In genomic region chr9:135726138-135726853, GRCh38 we compare ENCODE assay signal across 3 cellular contexts.
TF ChIP-seq lines count a peak whose summit lies in the region.

No MANE protein-coding gene starts in this region.

TF ChIP-seq in SK-N-SH, 30 proteins besides CTCF, POLR2A, EP300 and RAD21:
- TF ChIP-seq CHD2 (IDR thresholded peaks at IDR 0.05; ENCODE audit: low read length, partially characterized antibody): no peak
- TF ChIP-seq POLR2AphosphoS5 (IDR thresholded peaks at IDR 0.05; ENCODE audit: low read depth, low read length): no peak
- no peak for TF ChIP-seq EZH2phosphoT487 (IDR thresholded peaks at IDR 0.05; ENCODE audit: borderline replicate concordance, low read depth)
- no peak for TF ChIP-seq JUND (IDR thresholded peaks at IDR 0.05)
- no peak for TF ChIP-seq NRF1 (IDR thresholded peaks at IDR 0.05; ENCODE audit: low read depth, low read length)
- TF ChIP-seq MXI1 (IDR thresholded peaks at IDR 0.05; ENCODE audit: low read depth, low read length): no peak
- TF ChIP-seq, protein P1, sequence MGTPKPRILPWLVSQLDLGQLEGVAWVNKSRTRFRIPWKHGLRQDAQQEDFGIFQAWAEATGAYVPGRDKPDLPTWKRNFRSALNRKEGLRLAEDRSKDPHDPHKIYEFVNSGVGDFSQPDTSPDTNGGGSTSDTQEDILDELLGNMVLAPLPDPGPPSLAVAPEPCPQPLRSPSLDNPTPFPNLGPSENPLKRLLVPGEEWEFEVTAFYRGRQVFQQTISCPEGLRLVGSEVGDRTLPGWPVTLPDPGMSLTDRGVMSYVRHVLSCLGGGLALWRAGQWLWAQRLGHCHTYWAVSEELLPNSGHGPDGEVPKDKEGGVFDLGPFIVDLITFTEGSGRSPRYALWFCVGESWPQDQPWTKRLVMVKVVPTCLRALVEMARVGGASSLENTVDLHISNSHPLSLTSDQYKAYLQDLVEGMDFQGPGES (IDR thresholded peaks at IDR 0.05; ENCODE audit: low read depth, low read length): no peak

TF ChIP-seq in SK-N-SH treated with all-trans-retinoic acid at 6 μM for 48 hours, 23 proteins besides CTCF, POLR2A, EP300 and RAD21:
- no peak for TF ChIP-seq PPARA (CRISPR knock-in tag; IDR thresholded peaks at IDR 0.05; ENCODE audit: borderline replicate concordance)
- TF ChIP-seq PATZ1 (CRISPR knock-in tag; IDR thresholded peaks at IDR 0.05; ENCODE audit: borderline replicate concordance): no peak
- TF ChIP-seq TCF4 (CRISPR knock-in tag; IDR thresholded peaks at IDR 0.05; ENCODE audit: borderline replicate concordance): no peak
TF ChIP-seq in SK-N-SH treated with all-trans-retinoic acid at 6 μM for 48 hours: peak in this region for 0.

TF ChIP-seq in GM12878, 131 proteins besides CTCF, POLR2A, EP300 and RAD21:
- TF ChIP-seq MTA2 (IDR thresholded peaks at IDR 0.05; ENCODE audit: low read depth): no peak
